ENCODE assay signal across 19 cellular contexts in the genomic region with DNA sequence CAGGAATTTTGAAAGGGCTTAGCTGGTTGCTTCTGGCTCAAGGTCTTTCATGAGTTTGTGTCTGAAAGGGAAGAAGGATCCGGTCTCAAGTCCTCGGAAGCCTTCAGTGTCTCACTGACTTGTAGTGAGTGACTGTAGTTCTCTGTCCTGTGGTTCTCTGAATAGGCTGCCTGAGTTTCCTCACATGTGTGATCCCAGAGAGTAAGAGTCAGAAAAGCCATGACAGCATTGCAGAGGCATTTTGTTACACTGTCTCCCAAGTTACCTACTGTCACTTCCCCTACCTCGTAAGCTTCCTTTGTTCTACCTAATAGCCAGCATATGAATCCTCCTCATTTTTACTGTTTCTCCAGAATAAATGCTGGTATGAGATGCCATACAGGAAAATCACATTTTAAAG.
DNase-seq lines count a peak whose midpoint lies in the region; ATAC-seq and TF ChIP-seq lines count a peak whose summit lies in the region.
"Had no signal": no experiment of that assay in that cellular context is flagged by ENCODE, and none has a peak within 500 bp of the region (broad histone marks: within the 10 kb centered on the region; RNA-seq: fewer than 3 reads in every experiment).

No MANE protein-coding gene starts in this region.

- no peaks in the 10 kb centered on the region for H3K4me1 ChIP-seq in effector memory CD4-positive, alpha-beta T cell (ENCODE audit: control insufficient read depth, insufficient read depth, low read length, poor library complexity, severe bottlenecking)
- H3K4me1 ChIP-seq: gastroesophageal sphincter had no signal

- no peak overlapping the region for H3K4me3 ChIP-seq in AG10803 (ENCODE audit: low read length)
- H3K4me3 ChIP-seq in effector memory CD4-positive, alpha-beta T cell (ENCODE audit: insufficient read depth, low read depth, low read length, poor library complexity, severe bottlenecking) = no peak overlapping the region
- H3K4me3 ChIP-seq: gastroesophageal sphincter, MG63 had no signal

- H3K9me3 ChIP-seq in effector memory CD4-positive, alpha-beta T cell (ENCODE audit: control insufficient read depth, low read length) = no peaks in the 10 kb centered on the region
- H3K9me3 ChIP-seq: gastroesophageal sphincter, MG63 had no signal

- ATAC-seq in natural killer cell treated with Interleukin-12 subunit alpha and Interleukin-12 subunit beta and Interleukin-15 and Interleukin-18, amount 100 ng/mL, for 72 hours = no peak
- ATAC-seq: CD8-positive, alpha-beta T cell; effector memory CD8-positive, alpha-beta T cell; gastroesophageal sphincter; left lobe of liver had no signal

- TF ChIP-seq CTCF in AG10803 (conservative IDR thresholded peaks at IDR 0.05; ENCODE audit: low read length) = no peak
- TF ChIP-seq CTCF in endothelial cell (IDR thresholded peaks at IDR 0.05; ENCODE audit: unreplicated experiment) = no peak

- peak overlapping the region; percentile 73 for H3K27ac Mint-ChIP-seq in endothelial cell (ENCODE audit: unreplicated experiment)
- no peak overlapping the region for H3K27ac Mint-ChIP-seq in natural killer cell treated with Interleukin-12 subunit alpha and Interleukin-12 subunit beta and Interleukin-15 and Interleukin-18, amount 100 ng/mL, for 72 hours
- H3K27ac Mint-ChIP-seq: activated B cell treated with CpG ODN at 0.5 μM for 24 hours; brain; CD8-positive, alpha-beta T cell; effector memory CD8-positive, alpha-beta T cell; progenitor cell of endocrine pancreas had no signal

- no peaks in the 10 kb centered on the region for H3K9me3 Mint-ChIP-seq in endothelial cell (ENCODE audit: unreplicated experiment)
- peaks cover 18% of the 10 kb centered on the region for H3K9me3 Mint-ChIP-seq in natural killer cell treated with Interleukin-12 subunit alpha and Interleukin-12 subunit beta and Interleukin-15 and Interleukin-18, amount 100 ng/mL, for 72 hours
- H3K9me3 Mint-ChIP-seq: activated B cell treated with CpG ODN at 0.5 μM for 24 hours had no signal

- H3K36me3 Mint-ChIP-seq in endothelial cell (ENCODE audit: low read depth, unreplicated experiment) = no peaks in the 10 kb centered on the region
- peaks cover 5% of the 10 kb centered on the region for H3K36me3 Mint-ChIP-seq in natural killer cell treated with Interleukin-12 subunit alpha and Interleukin-12 subunit beta and Interleukin-15 and Interleukin-18, amount 100 ng/mL, for 72 hours
- H3K36me3 Mint-ChIP-seq: brain; CD8-positive, alpha-beta T cell had no signal

- no peaks in the 10 kb centered on the region for H3K27me3 ChIP-seq in effector memory CD4-positive, alpha-beta T cell (replicated peaks; ENCODE audit: control insufficient read depth, insufficient read depth, low read length, poor library complexity, severe bottlenecking)
- H3K27me3 ChIP-seq: gastroesophageal sphincter, MG63 had no signal

- H3K4me3 Mint-ChIP-seq in endothelial cell (ENCODE audit: unreplicated experiment) = no peak overlapping the region
- no peak overlapping the region for H3K4me3 Mint-ChIP-seq in natural killer cell treated with Interleukin-12 subunit alpha and Interleukin-12 subunit beta and Interleukin-15 and Interleukin-18, amount 100 ng/mL, for 72 hours
- H3K4me3 Mint-ChIP-seq: activated B cell treated with CpG ODN at 0.5 μM for 24 hours; brain; CD8-positive, alpha-beta T cell; effector memory CD8-positive, alpha-beta T cell had no signal

- no peaks in the 10 kb centered on the region for H3K36me3 ChIP-seq in effector memory CD4-positive, alpha-beta T cell (ENCODE audit: control insufficient read depth, insufficient read depth, low read length)
- H3K36me3 ChIP-seq: gastroesophageal sphincter, MG63 had no signal

- DNase-seq in AG10803 (ENCODE audit: low read depth) (peak; percentile 2), M059J (ENCODE audit: low read depth) (peak; percentile 40), endothelial cell (ENCODE audit: low spot score) (peak; percentile 14), kidney tubule cell (ENCODE audit: low spot score) (peak; percentile 93), HT-29 (ENCODE audit: low spot score) (no peak)
- DNase-seq in effector memory CD4-positive, alpha-beta T cell = no peak
- no peak for DNase-seq in natural killer cell treated with Interleukin-12 subunit alpha and Interleukin-12 subunit beta and Interleukin-15 and Interleukin-18, amount 100 ng/mL, for 72 hours (ENCODE audit: low spot score)
- no peak for DNase-seq in stimulated activated CD4-positive, alpha-beta T cell treated with anti-CD3 and anti-CD28 coated beads, Interleukin-2, amount 100 ng/mL, for 24 hours
- DNase-seq: activated B cell treated with CpG ODN at 0.5 μM for 24 hours; activated gamma-delta T cell treated with Interleukin-2 at 50 U/mL for 16 hours; CD8-positive, alpha-beta T cell; effector memory CD8-positive, alpha-beta T cell; MG63; NCI-H2029; NCI-H526 had no signal

- H3K27me3 Mint-ChIP-seq in endothelial cell (ENCODE audit: unreplicated experiment) = no peaks in the 10 kb centered on the region
- H3K27me3 Mint-ChIP-seq in natural killer cell treated with Interleukin-12 subunit alpha and Interleukin-12 subunit beta and Interleukin-15 and Interleukin-18, amount 100 ng/mL, for 72 hours = no peaks in the 10 kb centered on the region
- H3K27me3 Mint-ChIP-seq: activated B cell treated with CpG ODN at 0.5 μM for 24 hours; effector memory CD8-positive, alpha-beta T cell; progenitor cell of endocrine pancreas had no signal

- no peak overlapping the region for H3K27ac ChIP-seq in effector memory CD4-positive, alpha-beta T cell (ENCODE audit: insufficient read depth, low read length, poor library complexity, severe bottlenecking)
- H3K27ac ChIP-seq: gastroesophageal sphincter had no signal

- peaks cover 12% of the 10 kb centered on the region for H3K4me1 Mint-ChIP-seq in endothelial cell (ENCODE audit: unreplicated experiment)
- no peaks in the 10 kb centered on the region for H3K4me1 Mint-ChIP-seq in natural killer cell treated with Interleukin-12 subunit alpha and Interleukin-12 subunit beta and Interleukin-15 and Interleukin-18, amount 100 ng/mL, for 72 hours (ENCODE audit: low read depth in 2 of 2)
- H3K4me1 Mint-ChIP-seq: activated B cell treated with CpG ODN at 0.5 μM for 24 hours, brain had no signal

Comparison
In these comparisons a context has a peak if more than half of its experiments do, and no peak if none do; other contexts are left out.
1. DNase-seq: peak in AG10803 (single experiment), M059J (single experiment), endothelial cell (single experiment) and kidney tubule cell (single experiment); none in HT-29 (single experiment), effector memory CD4-positive, alpha-beta T cell (0 of 3), natural killer cell treated with Interleukin-12 subunit alpha and Interleukin-12 subunit beta and Interleukin-15 and Interleukin-18, amount 100 ng/mL, for 72 hours (single experiment) and stimulated activated CD4-positive, alpha-beta T cell treated with anti-CD3 and anti-CD28 coated beads, Interleukin-2, amount 100 ng/mL, for 24 hours (0 of 2).